Comparison of ENCODE assay signal across 30 cellular contexts in genomic region chr5:142522983-142523382, GRCh38.
"Had no signal": no experiment of that assay in that cellular context is flagged by ENCODE, and none has a peak within 500 bp of the region (broad histone marks: within the 10 kb centered on the region; RNA-seq: fewer than 3 reads in every experiment).

No MANE protein-coding gene starts in this region.

- DNase-seq: activated CD4-positive, alpha-beta memory T cell treated with anti-CD3 and anti-CD28 coated beads for 36 hours; activated CD4-positive, alpha-beta T cell treated with anti-CD3 and anti-CD28 coated beads for 36 hours; activated CD4-positive, alpha-beta T cell treated with anti-CD3 and anti-CD28 coated beads, Interleukin-2, amount 10 ng/mL, durations not matched to agents 24 days and 14 days; activated CD4-positive, CD25-positive, alpha-beta regulatory T cell; activated CD4-positive, CD25-positive, alpha-beta regulatory T cell treated with anti-CD3 and anti-CD28 coated beads, Interleukin-2, amount 50 U/mL, for 72 hours; activated CD8-positive, alpha-beta memory T cell treated with anti-CD3 and anti-CD28 coated beads, Interleukin-2, amount 10 ng/mL, durations not matched to agents 7 days and 5 days; activated CD8-positive, alpha-beta memory T cell treated with anti-CD3 and anti-CD28 coated beads, Interleukin-2, amount 50 U/mL, for 4 hours; activated CD8-positive, alpha-beta T cell treated with anti-CD3 and anti-CD28 coated beads, Interleukin-2, amount 10 ng/mL, durations not matched to agents 7 days and 5 days; activated gamma-delta T cell; activated naive CD4-positive, alpha-beta T cell; activated naive CD4-positive, alpha-beta T cell treated with anti-CD3 and anti-CD28 coated beads, Interleukin-2, amount 10 ng/mL, durations not matched to agents 7 days and 5 days; activated naive CD8-positive, alpha-beta T cell treated with anti-CD3 and anti-CD28 coated beads, Interleukin-2, amount 10 ng/mL, durations not matched to agents 7 days and 5 days; activated T-cell treated with anti-CD3 and anti-CD28 coated beads, Interleukin-2, amount 50 U/mL, for 1 hour; activated T-cell treated with anti-CD3 and anti-CD28 coated beads, Interleukin-2, amount 50 U/mL, for 72 hours; central memory CD4-positive, alpha-beta T cell; cerebellar nuclear complex; colonic mucosa; effector memory CD4-positive, alpha-beta T cell; erythroblast; foreskin keratinocyte; gastrocnemius medialis; glutamatergic neuron; heart left ventricle; T-helper 2 cell had no signal

- H3K4me3 Mint-ChIP-seq: activated CD4-positive, alpha-beta memory T cell treated with anti-CD3 and anti-CD28 coated beads for 36 hours; activated CD4-positive, alpha-beta T cell treated with anti-CD3 and anti-CD28 coated beads for 36 hours; activated CD4-positive, alpha-beta T cell treated with anti-CD3 and anti-CD28 coated beads, Interleukin-2, amount 10 ng/mL, durations not matched to agents 24 days and 14 days; activated CD8-positive, alpha-beta memory T cell treated with anti-CD3 and anti-CD28 coated beads, Interleukin-2, amount 10 ng/mL, durations not matched to agents 7 days and 5 days; activated CD8-positive, alpha-beta T cell treated with anti-CD3 and anti-CD28 coated beads, Interleukin-2, amount 10 ng/mL, durations not matched to agents 7 days and 5 days; activated naive CD4-positive, alpha-beta T cell treated with anti-CD3 and anti-CD28 coated beads, Interleukin-2, amount 10 ng/mL, durations not matched to agents 7 days and 5 days; activated naive CD8-positive, alpha-beta T cell treated with anti-CD3 and anti-CD28 coated beads, Interleukin-2, amount 10 ng/mL, durations not matched to agents 7 days and 5 days; activated T-cell treated with anti-CD3 and anti-CD28 coated beads, Interleukin-2, amount 50 U/mL, for 72 hours; brain had no signal

- H3K4me1 Mint-ChIP-seq: activated CD4-positive, alpha-beta T cell treated with anti-CD3 and anti-CD28 coated beads for 36 hours; activated CD8-positive, alpha-beta memory T cell treated with anti-CD3 and anti-CD28 coated beads, Interleukin-2, amount 10 ng/mL, durations not matched to agents 7 days and 5 days; brain had no signal

- H3K9me3 ChIP-seq: ascending aorta, breast epithelium, colonic mucosa, esophagus muscularis mucosa, gastrocnemius medialis, heart left ventricle had no signal

- H3K27ac Mint-ChIP-seq: activated CD4-positive, alpha-beta memory T cell treated with anti-CD3 and anti-CD28 coated beads for 36 hours; activated CD4-positive, alpha-beta T cell treated with anti-CD3 and anti-CD28 coated beads for 36 hours; activated CD4-positive, alpha-beta T cell treated with anti-CD3 and anti-CD28 coated beads, Interleukin-2, amount 10 ng/mL, durations not matched to agents 24 days and 14 days; activated CD8-positive, alpha-beta memory T cell treated with anti-CD3 and anti-CD28 coated beads, Interleukin-2, amount 10 ng/mL, durations not matched to agents 7 days and 5 days; activated CD8-positive, alpha-beta T cell treated with anti-CD3 and anti-CD28 coated beads, Interleukin-2, amount 10 ng/mL, durations not matched to agents 7 days and 5 days; activated naive CD4-positive, alpha-beta T cell treated with anti-CD3 and anti-CD28 coated beads, Interleukin-2, amount 10 ng/mL, durations not matched to agents 7 days and 5 days; activated naive CD4-positive, alpha-beta T cell treated with anti-CD3 and anti-CD28 coated beads, Interleukin-2, amount 50 U/mL, for 72 hours; activated naive CD8-positive, alpha-beta T cell treated with anti-CD3 and anti-CD28 coated beads, Interleukin-2, amount 10 ng/mL, durations not matched to agents 7 days and 5 days; activated T-cell treated with anti-CD3 and anti-CD28 coated beads, Interleukin-2, amount 50 U/mL, for 72 hours; brain had no signal

- H3K27me3 Mint-ChIP-seq: activated CD4-positive, alpha-beta memory T cell treated with anti-CD3 and anti-CD28 coated beads for 36 hours; activated naive CD4-positive, alpha-beta T cell treated with anti-CD3 and anti-CD28 coated beads, Interleukin-2, amount 10 ng/mL, durations not matched to agents 7 days and 5 days had no signal

- H3K36me3 Mint-ChIP-seq: activated CD4-positive, alpha-beta memory T cell treated with anti-CD3 and anti-CD28 coated beads for 36 hours; activated CD8-positive, alpha-beta memory T cell treated with anti-CD3 and anti-CD28 coated beads, Interleukin-2, amount 10 ng/mL, durations not matched to agents 7 days and 5 days; activated naive CD4-positive, alpha-beta T cell treated with anti-CD3 and anti-CD28 coated beads, Interleukin-2, amount 10 ng/mL, durations not matched to agents 7 days and 5 days; activated naive CD4-positive, alpha-beta T cell treated with anti-CD3 and anti-CD28 coated beads, Interleukin-2, amount 50 U/mL, for 72 hours; activated naive CD8-positive, alpha-beta T cell treated with anti-CD3 and anti-CD28 coated beads, Interleukin-2, amount 10 ng/mL, durations not matched to agents 7 days and 5 days; brain had no signal

- H3K4me1 ChIP-seq: ascending aorta, breast epithelium, colonic mucosa, esophagus muscularis mucosa, foreskin keratinocyte, gastrocnemius medialis had no signal

- H3K9me3 Mint-ChIP-seq: activated CD4-positive, alpha-beta T cell treated with anti-CD3 and anti-CD28 coated beads, Interleukin-2, amount 10 ng/mL, durations not matched to agents 24 days and 14 days; activated naive CD4-positive, alpha-beta T cell treated with anti-CD3 and anti-CD28 coated beads, Interleukin-2, amount 10 ng/mL, durations not matched to agents 7 days and 5 days; activated T-cell treated with anti-CD3 and anti-CD28 coated beads, Interleukin-2, amount 50 U/mL, for 72 hours had no signal

- H3K36me3 ChIP-seq: ascending aorta, breast epithelium, cardiac muscle cell, colonic mucosa, esophagus muscularis mucosa, gastrocnemius medialis, heart left ventricle had no signal

- H3K27me3 ChIP-seq: ascending aorta, breast epithelium, colonic mucosa, esophagus muscularis mucosa, foreskin keratinocyte, gastrocnemius medialis, heart left ventricle had no signal

- H3K4me3 ChIP-seq: ascending aorta, breast epithelium, cardiac muscle cell, colonic mucosa, esophagus muscularis mucosa, gastrocnemius medialis, heart left ventricle had no signal

- H3K27ac ChIP-seq: ascending aorta, breast epithelium, cardiac muscle cell, colonic mucosa, esophagus muscularis mucosa, foreskin keratinocyte, gastrocnemius medialis, heart left ventricle had no signal
